ENCODE assay signal across 8 cellular contexts in the genomic region with DNA sequence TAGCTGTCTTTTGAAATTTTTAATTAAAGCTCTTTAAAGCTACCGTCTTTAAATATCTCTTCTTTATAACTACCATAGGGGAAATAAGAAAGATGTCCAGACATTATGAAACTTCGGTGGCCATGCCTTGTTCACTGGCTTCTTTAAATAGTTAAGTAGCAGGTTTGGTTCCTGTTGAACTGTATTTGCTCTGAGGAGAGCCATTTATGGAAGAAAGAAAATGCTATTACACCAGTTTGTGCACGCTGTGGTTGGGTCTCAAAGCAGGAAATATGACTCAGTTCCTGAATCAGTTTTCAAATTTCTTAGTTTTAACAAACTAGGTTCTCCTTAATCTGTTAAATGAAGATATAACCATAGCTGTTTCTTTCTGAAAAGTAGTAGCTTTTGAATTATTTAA. TPM values are rescaled to one million over a fixed set of nuclear protein-coding genes. Genes with fewer than 3 reads are reported as not detected.
DNase-seq lines count a peak whose midpoint lies in the region; ATAC-seq and TF ChIP-seq lines count a peak whose summit lies in the region.

No MANE protein-coding gene starts in this region.

- peak overlapping the region; percentile 5 for H3K4me3 Mint-ChIP-seq in chondrocyte (ENCODE audit: unreplicated experiment)

- H3K27ac Mint-ChIP-seq in chondrocyte (ENCODE audit: unreplicated experiment) = peak overlapping the region; percentile 80

- peak overlapping the region in 1 of 2 donors; percentile 15 for H3K9ac ChIP-seq in mucosa of rectum (ENCODE audit: low read depth in 1 of 2, low read length in 2 of 2)

- peak; percentile 64 for DNase-seq in RPMI8226
- no peak for DNase-seq in chondrocyte (ENCODE audit: low spot score)
- DNase-seq in SHP77 treated with DMSO at 0.1 percent for 48 hours (lab: John Stamatoyannopoulos, UW) = no peak
- no peak for DNase-seq in NCI-H2029 treated with DMSO at 0.1 percent for 48 hours (lab: John Stamatoyannopoulos, UW)

- H3K27me3 Mint-ChIP-seq in chondrocyte (ENCODE audit: low read depth) = no peaks in the 10 kb centered on the region

- H3K4me3 ChIP-seq in ACC112 (ENCODE audit: low read depth, low read length) (0 out of 2 replicates have a peak overlapping the region, but pooled peaks have one; percentile 2), mucosa of rectum (ENCODE audit: low read length in 2 of 2) (no peak overlapping the region)

- H3K4me1 Mint-ChIP-seq in chondrocyte (ENCODE audit: low read depth) = peaks cover 45% of the 10 kb centered on the region

- ATAC-seq in GM18858 (IDR thresholded peaks at IDR 0.05; ENCODE audit: unreplicated experiment) = peak; percentile 86
- ATAC-seq in HG03039 (IDR thresholded peaks at IDR 0.05; ENCODE audit: unreplicated experiment) = peak; percentile 82

- no peaks in the 10 kb centered on the region for H3K9me3 ChIP-seq in mucosa of rectum (ENCODE audit: control insufficient read depth in 2 of 2, low read length in 2 of 2)

- peaks cover 46% of the 10 kb centered on the region for H3K79me2 ChIP-seq in ACC112 (ENCODE audit: control insufficient read depth, insufficient read depth, low read length, unreplicated experiment)

- TF ChIP-seq CTCF in chondrocyte (IDR thresholded peaks at IDR 0.05) = no peak

- H2AFZ ChIP-seq in ACC112 (ENCODE audit: low read length, unreplicated experiment) = no peak overlapping the region

- no peaks in the 10 kb centered on the region for H3K9me3 Mint-ChIP-seq in chondrocyte (ENCODE audit: low read depth)

- H3K4me1 ChIP-seq in ACC112 (ENCODE audit: control insufficient read depth, insufficient read depth, low read length, unreplicated experiment) = peaks cover 28% of the 10 kb centered on the region
- H3K4me1 ChIP-seq in mucosa of rectum (ENCODE audit: control insufficient read depth in 2 of 2, insufficient read depth in 2 of 2, low read length in 2 of 2) = peaks cover 26 to 34% of the 10 kb centered on the region in 2 donors

- no peaks in the 10 kb centered on the region for H3K27me3 ChIP-seq in ACC112 (ENCODE audit: insufficient read depth, low read length)
- no peaks in the 10 kb centered on the region for H3K27me3 ChIP-seq in mucosa of rectum (ENCODE audit: control insufficient read depth in 2 of 2, insufficient read depth in 2 of 2, low read length in 2 of 2)

- peaks cover 40% of the 10 kb centered on the region for H3K36me3 Mint-ChIP-seq in chondrocyte (ENCODE audit: low read depth)

- peaks cover 42% of the 10 kb centered on the region for H3K36me3 ChIP-seq in ACC112 (ENCODE audit: insufficient read depth, low read length)
- peaks cover 46 to 49% of the 10 kb centered on the region in 2 donors for H3K36me3 ChIP-seq in mucosa of rectum (ENCODE audit: control insufficient read depth in 2 of 2, insufficient read depth in 2 of 2, low read length in 2 of 2)

- H3K27ac ChIP-seq in ACC112 (ENCODE audit: low read depth, low read length) (peak overlapping the region; percentile 95), mucosa of rectum (ENCODE audit: low read depth in 2 of 2, low read length in 2 of 2) (peak overlapping the region; percentile 66 to 79)

RNA-seq across cellular contexts. Expression of gene ARPC2, which starts 12.2 kb away (rescaled TPM):
- 292 to 424 TPM (median 417 TPM) in 3 replicates for total RNA-seq in chondrocyte

RNA-seq across cellular contexts. Expression of gene GPBAR1, which starts 31.6 kb away (rescaled TPM):
- 0.10 to 0.26 TPM (median 0.22 TPM) in 3 replicates for total RNA-seq in chondrocyte

RNA-seq across cellular contexts. Expression of gene AAMP, which starts 40.7 kb away (rescaled TPM):
- total RNA-seq in chondrocyte = 39.6 to 42.6 TPM (median 42.4 TPM) in 3 replicates

RNA-seq across cellular contexts. Expression of gene PNKD, which starts 41.1 kb away (rescaled TPM):
- total RNA-seq in chondrocyte = 28.9 to 49.9 TPM (median 31.3 TPM) in 3 replicates
